Comparison of ENCODE assay signal across 17 cellular contexts in the genomic region with DNA sequence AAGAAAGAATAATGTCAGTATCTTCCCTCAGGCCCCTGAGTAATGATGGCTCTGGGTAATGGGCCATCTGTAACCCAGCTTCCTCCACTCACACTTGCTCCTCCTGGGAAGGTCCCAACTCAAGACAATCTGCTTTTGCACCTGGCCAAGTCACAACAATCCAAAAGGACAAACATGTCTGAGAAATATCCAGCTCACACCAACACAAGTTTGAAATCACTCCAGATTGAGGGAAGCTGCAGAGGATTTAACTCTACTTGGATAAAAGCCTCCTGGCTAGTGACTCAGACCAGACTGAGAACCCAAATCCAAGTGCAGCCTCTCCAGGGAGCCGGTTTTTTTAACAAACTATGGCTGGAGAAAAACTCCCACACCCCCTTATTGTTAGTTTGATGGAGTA. TPM values are rescaled to one million over a fixed set of nuclear protein-coding genes. Genes with fewer than 3 reads are reported as not detected.
DNase-seq lines count a peak whose midpoint lies in the region; ATAC-seq, FAIRE-seq and TF ChIP-seq lines count a peak whose summit lies in the region.
"Had no signal": no experiment of that assay in that cellular context is flagged by ENCODE, and none has a peak within 500 bp of the region (broad histone marks: within the 10 kb centered on the region; RNA-seq: fewer than 3 reads in every experiment).

No MANE protein-coding gene starts in this region.

- H3K27ac Mint-ChIP-seq in activated naive CD8-positive, alpha-beta T cell treated with anti-CD3 and anti-CD28 coated beads, Interleukin-2, amount 10 ng/mL, durations not matched to agents 7 days and 5 days = peak overlapping the region; percentile 59
- no peak overlapping the region for H3K27ac Mint-ChIP-seq in activated naive CD8-positive, alpha-beta T cell treated with anti-CD3 and anti-CD28 coated beads, Interleukin-2, amount 50 U/mL, for 24 hours
- no peak overlapping the region for H3K27ac Mint-ChIP-seq in activated naive CD8-positive, alpha-beta T cell treated with anti-CD3 and anti-CD28 coated beads for 36 hours
- H3K27ac Mint-ChIP-seq: activated T-cell treated with anti-CD3 and anti-CD28 coated beads, Interleukin-2, amount 50 U/mL, for 72 hours; WTC11 had no signal

- H3K4me1 ChIP-seq in aorta (ENCODE audit: control insufficient read depth in 1 of 2, insufficient read depth in 2 of 2, low read length in 2 of 2) = no peaks in the 10 kb centered on the region

- POLR2A ChIA-PET in activated naive CD8-positive, alpha-beta T cell treated with anti-CD3 and anti-CD28 coated beads, Interleukin-2, amount 10 ng/mL, durations not matched to agents 7 days and 5 days (lab: Charles Lee) = no interaction called here

- no peak for ATAC-seq in activated naive CD8-positive, alpha-beta T cell treated with anti-CD3 and anti-CD28 coated beads, Interleukin-2, amount 10 ng/mL, durations not matched to agents 7 days and 5 days (ENCODE audit: low read depth)
- ATAC-seq in activated naive CD8-positive, alpha-beta T cell treated with anti-CD3 and anti-CD28 coated beads, Interleukin-2, amount 50 U/mL, for 24 hours = no peak
- ATAC-seq in left ventricle myocardium superior (peak; percentile 70), aorta (ENCODE audit: low FRiP score) (peak; percentile 55)
- ATAC-seq: activated T-cell treated with anti-CD3 and anti-CD28 coated beads, Interleukin-2, amount 50 U/mL, for 72 hours; lower lobe of right lung; WTC11 had no signal

- intact Hi-C loops in left ventricle myocardium superior (cut with micrococcal nuclease) (no loop called here), aorta (cut with DNase I) (no loop called here)

- H3K4me3 ChIP-seq in bronchial epithelial cell (ENCODE audit: low read depth, low read length) (no peak overlapping the region), aorta (ENCODE audit: low read length in 2 of 2) (no peak overlapping the region)
- H3K4me3 ChIP-seq: lower lobe of right lung, SK-N-MC, transverse colon had no signal

- H3K36me3 Mint-ChIP-seq in activated naive CD8-positive, alpha-beta T cell treated with anti-CD3 and anti-CD28 coated beads, Interleukin-2, amount 10 ng/mL, durations not matched to agents 7 days and 5 days = peaks cover 12% of the 10 kb centered on the region
- no peaks in the 10 kb centered on the region for H3K36me3 Mint-ChIP-seq in activated naive CD8-positive, alpha-beta T cell treated with anti-CD3 and anti-CD28 coated beads, Interleukin-2, amount 50 U/mL, for 24 hours (ENCODE audit: low read depth)
- H3K36me3 Mint-ChIP-seq in activated naive CD8-positive, alpha-beta T cell treated with anti-CD3 and anti-CD28 coated beads for 36 hours = peaks cover 6% of the 10 kb centered on the region
- H3K36me3 Mint-ChIP-seq: WTC11 had no signal

- no peaks in the 10 kb centered on the region for H3K27me3 Mint-ChIP-seq in activated naive CD8-positive, alpha-beta T cell treated with anti-CD3 and anti-CD28 coated beads, Interleukin-2, amount 10 ng/mL, durations not matched to agents 7 days and 5 days
- H3K27me3 Mint-ChIP-seq in activated naive CD8-positive, alpha-beta T cell treated with anti-CD3 and anti-CD28 coated beads, Interleukin-2, amount 50 U/mL, for 24 hours = no peaks in the 10 kb centered on the region
- peaks cover 3% of the 10 kb centered on the region for H3K27me3 Mint-ChIP-seq in activated naive CD8-positive, alpha-beta T cell treated with anti-CD3 and anti-CD28 coated beads for 36 hours

- WGBS in aorta, 2 donors = 5 to 9% methylated on average over 1 of the region's 1 CpG

- H3K4me1 Mint-ChIP-seq in activated naive CD8-positive, alpha-beta T cell treated with anti-CD3 and anti-CD28 coated beads, Interleukin-2, amount 10 ng/mL, durations not matched to agents 7 days and 5 days = peaks cover 28% of the 10 kb centered on the region
- H3K4me1 Mint-ChIP-seq in activated naive CD8-positive, alpha-beta T cell treated with anti-CD3 and anti-CD28 coated beads, Interleukin-2, amount 50 U/mL, for 24 hours = peaks cover 47% of the 10 kb centered on the region
- H3K4me1 Mint-ChIP-seq in activated naive CD8-positive, alpha-beta T cell treated with anti-CD3 and anti-CD28 coated beads for 36 hours = peaks cover 35% of the 10 kb centered on the region

- FAIRE-seq in bronchial epithelial cell (lab: Jason Lieb, UNC) = no peak
- FAIRE-seq: A204.1 had no signal

- no peak for TF ChIP-seq CTCF in bronchial epithelial cell (IDR thresholded peaks at IDR 0.05; ENCODE audit: insufficient read depth, low read length, severe bottlenecking)

- no peaks in the 10 kb centered on the region for H3K27me3 ChIP-seq in bronchial epithelial cell (ENCODE audit: control insufficient read depth, insufficient read depth, low read length)
- H3K27me3 ChIP-seq in aorta (ENCODE audit: control insufficient read depth in 1 of 2, insufficient read depth in 2 of 2, low read length in 1 of 2) = no peaks in the 10 kb centered on the region
- H3K27me3 ChIP-seq: transverse colon had no signal

- DNase-seq in activated naive CD8-positive, alpha-beta T cell treated with anti-CD3 and anti-CD28 coated beads, Interleukin-2, amount 10 ng/mL, durations not matched to agents 7 days and 5 days = no peak
- DNase-seq in activated naive CD8-positive, alpha-beta T cell treated with anti-CD3 and anti-CD28 coated beads, Interleukin-2, amount 50 U/mL, for 24 hours = no peak
- DNase-seq in bronchial epithelial cell (ENCODE audit: low read depth) (peak; percentile 44), left ventricle myocardium superior (no peak), aorta (no peak)
- no peak for DNase-seq in stimulated activated CD4-positive, alpha-beta T cell treated with anti-CD3 and anti-CD28 coated beads, Interleukin-2, amount 100 ng/mL, for 24 hours
- DNase-seq in stimulated activated CD4-positive, alpha-beta T cell treated with anti-CD3 and anti-CD28 coated beads, Interleukin-4, amount 100 ng/mL, for 1 hour = no peak
- no peak for DNase-seq in activated naive CD8-positive, alpha-beta T cell treated with anti-CD3 and anti-CD28 coated beads for 36 hours
- DNase-seq: activated T-cell treated with anti-CD3 and anti-CD28 coated beads, Interleukin-2, amount 50 U/mL, for 72 hours; DMS79; KG1; lower lobe of right lung; NCI-H2081 treated with DMSO at 0.1 percent for 48 hours; transverse colon had no signal

- no peaks in the 10 kb centered on the region for H3K9me3 ChIP-seq in aorta (ENCODE audit: control insufficient read depth, low read length)
- H3K9me3 ChIP-seq: lower lobe of right lung, transverse colon had no signal

- no peak overlapping the region for H3K27ac ChIP-seq in aorta (ENCODE audit: low read depth in 1 of 2, low read length in 2 of 2)
- H3K27ac ChIP-seq: lower lobe of right lung, SK-N-MC, transverse colon had no signal

- peaks cover 12% of the 10 kb centered on the region for H3K9me3 Mint-ChIP-seq in activated naive CD8-positive, alpha-beta T cell treated with anti-CD3 and anti-CD28 coated beads, Interleukin-2, amount 10 ng/mL, durations not matched to agents 7 days and 5 days
- no peaks in the 10 kb centered on the region for H3K9me3 Mint-ChIP-seq in activated naive CD8-positive, alpha-beta T cell treated with anti-CD3 and anti-CD28 coated beads, Interleukin-2, amount 50 U/mL, for 24 hours
- H3K9me3 Mint-ChIP-seq in activated naive CD8-positive, alpha-beta T cell treated with anti-CD3 and anti-CD28 coated beads for 36 hours = peaks cover 15% of the 10 kb centered on the region

- no peak overlapping the region for H3K4me3 Mint-ChIP-seq in activated naive CD8-positive, alpha-beta T cell treated with anti-CD3 and anti-CD28 coated beads, Interleukin-2, amount 10 ng/mL, durations not matched to agents 7 days and 5 days
- H3K4me3 Mint-ChIP-seq in activated naive CD8-positive, alpha-beta T cell treated with anti-CD3 and anti-CD28 coated beads, Interleukin-2, amount 50 U/mL, for 24 hours = no peak overlapping the region
- H3K4me3 Mint-ChIP-seq in activated naive CD8-positive, alpha-beta T cell treated with anti-CD3 and anti-CD28 coated beads for 36 hours = no peak overlapping the region
- H3K4me3 Mint-ChIP-seq: activated T-cell treated with anti-CD3 and anti-CD28 coated beads, Interleukin-2, amount 50 U/mL, for 72 hours; WTC11 had no signal

- no peaks in the 10 kb centered on the region for H3K36me3 ChIP-seq in bronchial epithelial cell (ENCODE audit: control insufficient read depth, insufficient read depth, low read length)
- H3K36me3 ChIP-seq in aorta (ENCODE audit: control insufficient read depth in 1 of 2, insufficient read depth in 2 of 2, low read length in 1 of 2) = peaks cover 0 to 1% of the 10 kb centered on the region in 2 donors
- H3K36me3 ChIP-seq: transverse colon had no signal

RNA-seq across cellular contexts. Expression of a gene that starts 34.2 kb away (rescaled TPM):
- 100 to 1,000 TPM; 143 to 147 TPM for total RNA-seq in activated naive CD8-positive, alpha-beta T cell treated with anti-CD3 and anti-CD28 coated beads, Interleukin-2, amount 10 ng/mL, durations not matched to agents 7 days and 5 days
- total RNA-seq in bronchial epithelial cell (54.8 and 69.2 TPM in 2 replicates), left ventricle myocardium superior (225 TPM), aorta (100 to 1,000 TPM; 110 to 117 TPM)
- 100 to 1,000 TPM; 109 to 117 TPM for polyA plus RNA-seq in aorta
- 100 to 1,000 TPM; 235 to 243 TPM for total RNA-seq in activated naive CD8-positive, alpha-beta T cell treated with anti-CD3 and anti-CD28 coated beads for 36 hours

RNA-seq across cellular contexts. Expression of a gene that starts 45.3 kb away (rescaled TPM):
- total RNA-seq in activated naive CD8-positive, alpha-beta T cell treated with anti-CD3 and anti-CD28 coated beads, Interleukin-2, amount 10 ng/mL, durations not matched to agents 7 days and 5 days = under 1 TPM; 0.20 to 0.36 TPM
- total RNA-seq in bronchial epithelial cell (0.38 and 3.9 TPM in 2 replicates), left ventricle myocardium superior (41.3 TPM), aorta (10 to 100 TPM; 22.1 to 56.6 TPM)
- polyA plus RNA-seq in aorta = 10 to 100 TPM in 1 of 2 donors, 1 to 10 TPM in 1; 2.8 to 30.9 TPM
- not detected for total RNA-seq in activated naive CD8-positive, alpha-beta T cell treated with anti-CD3 and anti-CD28 coated beads for 36 hours

Comparison
In these comparisons a context has a peak if more than half of its experiments do, and no peak if none do; other contexts are left out.
1. ATAC-seq: peak in left ventricle myocardium superior (single experiment) and aorta (single experiment); none in activated naive CD8-positive, alpha-beta T cell treated with anti-CD3 and anti-CD28 coated beads, Interleukin-2, amount 10 ng/mL, durations not matched to agents 7 days and 5 days (single experiment) and activated naive CD8-positive, alpha-beta T cell treated with anti-CD3 and anti-CD28 coated beads, Interleukin-2, amount 50 U/mL, for 24 hours (single experiment).